In the genomic region with DNA sequence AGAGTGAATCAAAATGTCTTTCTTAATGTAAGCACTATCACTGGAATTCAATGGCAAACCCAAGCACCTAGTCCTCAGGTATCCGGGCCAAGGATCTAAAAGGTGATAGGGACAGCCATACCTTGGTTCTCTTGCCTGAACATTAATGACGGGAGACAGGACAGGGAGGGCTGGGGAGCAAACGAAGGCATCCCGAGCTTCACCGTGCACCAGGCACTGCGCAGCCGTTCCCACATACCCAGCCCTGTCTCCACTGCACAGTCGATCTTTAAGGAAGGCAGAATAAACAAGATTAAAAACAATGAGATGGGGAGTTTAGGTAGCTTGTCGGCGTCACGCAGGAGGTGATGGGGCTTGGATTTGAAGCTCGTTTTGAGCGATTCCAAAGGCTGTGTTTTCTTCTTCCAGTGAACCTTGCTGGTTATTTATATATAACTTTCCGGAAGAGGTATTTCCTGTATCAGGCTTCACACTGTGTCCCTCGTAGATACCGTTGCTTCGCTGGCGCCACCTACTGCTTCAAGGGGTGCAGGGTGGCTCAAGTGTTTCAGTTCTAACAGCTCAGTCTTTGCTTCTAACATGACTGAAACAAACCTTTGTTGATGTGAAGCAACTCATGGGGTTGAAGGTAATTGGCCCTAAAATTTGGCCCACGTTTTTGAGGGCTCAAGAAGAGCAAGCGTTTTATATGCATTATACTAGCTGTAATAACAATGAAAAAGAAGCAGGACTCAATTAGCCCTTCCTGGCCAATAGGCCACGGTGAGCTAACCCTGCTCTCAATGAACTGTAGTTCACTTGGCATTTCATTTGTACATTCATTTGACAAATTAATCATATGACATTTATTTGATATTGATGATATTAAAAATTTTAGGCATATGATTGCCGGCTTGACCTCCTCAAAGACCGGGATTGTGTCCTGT, we compare ENCODE assay signal across 8 cellular contexts.
DNase-seq lines count a peak whose midpoint lies in the region; ATAC-seq and TF ChIP-seq lines count a peak whose summit lies in the region.

No MANE protein-coding gene starts in this region.

- H3K4me3 Mint-ChIP-seq in T-cell (peak overlapping the region in 2 of 3 donors; percentile 22 to 61), brain (no peak overlapping the region)

- in situ Hi-C loops in GM13977 (cut with MboI; ENCODE audit: low pct_unique_long_range_greater_than_20kb, low sequenced_read_pairs, unreplicated experiment): no loop called here

- H3K36me3 Mint-ChIP-seq in T-cell (no peaks in the 10 kb centered on the region), brain (no peaks in the 10 kb centered on the region)

- H3K27ac Mint-ChIP-seq in T-cell (peak overlapping the region in 1 of 2 donors; percentile 50), brain (peak overlapping the region in 1 of 5 experiments; percentile 44)

- H3K4me1 Mint-ChIP-seq in T-cell: peaks cover 6 to 11% (median 6%) of the 10 kb centered on the region in 3 donors
- peaks cover 20% of the 10 kb centered on the region for H3K4me1 Mint-ChIP-seq in brain

- DNase-seq in 8988T (peak; percentile 68), GM13977 (ENCODE audit: low spot score) (peak; percentile 87), NCI-H1105 (lab: John Stamatoyannopoulos, UW) (peak; percentile 21), T-cell (peak in 31 of 34 experiments; percentile 7 to 47 (median 24)), kidney tubule cell (ENCODE audit: low spot score) (peak; percentile 80)
- DNase-seq in stimulated activated CD8-positive, alpha-beta memory T cell treated with anti-CD3 and anti-CD28 coated beads, Interleukin-15, amount 100 ng/mL, for 48 hours (ENCODE audit: low read depth in 2 of 2): peak; percentile 27 to 34

- peaks cover 18 to 23% of the 10 kb centered on the region in 2 donors for H3K27me3 Mint-ChIP-seq in T-cell
- peaks cover 7% of the 10 kb centered on the region for H3K27me3 Mint-ChIP-seq in brain

- H3K9me3 Mint-ChIP-seq in T-cell (no peaks in the 10 kb centered on the region), brain (peaks cover 0 to 3% (median 0%) of the 10 kb centered on the region in 5 experiments)

- POLR2A ChIA-PET in T-cell (lab: Charles Lee): interaction anchor here in 1 of 2 donors (0.7 kb wide), 1 partner anchor 9 kb away, joined by 3 read pairs; no protein-coding TSS in a partner anchor

- TF ChIP-seq CTCF in GM13977 (IDR thresholded peaks at IDR 0.05; ENCODE audit: extremely low read depth, insufficient read depth, missing control alignments) (peak; percentile 79), brain (conservative IDR thresholded peaks at IDR 0.05) (peak; percentile 53 to 73)

- CTCF ChIA-PET in T-cell (lab: Charles Lee): interaction anchor here (0.6 to 1.8 kb wide), 2 partner anchors 53 to 96 kb away, joined by 4 to 8 read pairs; no protein-coding TSS in a partner anchor

- ATAC-seq in HG02759 (IDR thresholded peaks at IDR 0.05; ENCODE audit: unreplicated experiment) (peak; percentile 91), T-cell (replicated peaks in 1 of 4) (peak; percentile 71 to 83 (median 76))

Comparison
In these comparisons a context has a peak if more than half of its experiments do, and no peak if none do; other contexts are left out.
1. Peak in every context shown above with its lines: DNase-seq and ATAC-seq.
2. DNase-seq: peak in every context shown above with its lines; median percentile 87 in GM13977; 80 in kidney tubule cell; 68 in 8988T; 30 in stimulated activated CD8-positive, alpha-beta memory T cell treated with anti-CD3 and anti-CD28 coated beads, Interleukin-15, amount 100 ng/mL, for 48 hours; 24 in T-cell; 21 in NCI-H1105.
3. H3K4me3 Mint-ChIP-seq: peak in T-cell (2 of 3); none in brain (0 of 5).